Comparison of ENCODE assay signal across 20 cellular contexts in genomic region chrX:128438082-128438481, GRCh38.
A peak's percentile ranks its signal among the peaks of the same experiment; 100 is the strongest.
DNase-seq lines count a peak whose midpoint lies in the region; ATAC-seq, FAIRE-seq and TF ChIP-seq lines count a peak whose summit lies in the region.
"Had no signal": no experiment of that assay in that cellular context is flagged by ENCODE, and none has a peak within 500 bp of the region (broad histone marks: within the 10 kb centered on the region; RNA-seq: fewer than 3 reads in every experiment).

No MANE protein-coding gene starts in this region.

- in situ Hi-C loops in IMR-90 (cut with MboI; ENCODE audit: low sequenced_read_pairs), result no loop called here
- in situ Hi-C loops in K562 (cut with MboI), result no loop called here
- in situ Hi-C loops in HAP-1 (cut with MboI; ENCODE audit: low sequenced_read_pairs), result no loop called here

- 33% methylated on average over 4 of the region's 4 CpGs for WGBS in A549 (ENCODE audit: missing lambda C conversion rate)
- no CpG with 5 or more reads among the region's 4 CpGs for WGBS in IMR-90 (ENCODE audit: extremely low coverage in 2 of 2, insufficient read length in 1 of 2), 2 experiments
- 0% methylated on average over 4 of the region's 4 CpGs for WGBS in K562 (ENCODE audit: insufficient coverage, low coverage, missing lambda C conversion rate)
- WGBS in pancreas, 2 donors, result 42 to 69% methylated on average over 4 of the region's 4 CpGs

- no peak overlapping the region for H2BK5ac ChIP-seq in IMR-90 (ENCODE audit: low read depth, low read length, poor library complexity, severe bottlenecking)

- no peak overlapping the region for H3K27ac ChIP-seq in A549
- H3K27ac ChIP-seq in IMR-90 (ENCODE audit: insufficient read depth, low read length), result no peak overlapping the region
- H3K27ac ChIP-seq in K562 (ENCODE audit: extremely low read depth, low read depth, low read length), result no peak overlapping the region
- H3K27ac ChIP-seq in pancreas, result no peak overlapping the region
- H3K27ac ChIP-seq: BLaER1 treated with 17β-estradiol and CSF1 and Interleukin-3, amounts not matched to agents 10 nM and 100 nM; C4-2B had no signal

- H2BK15ac ChIP-seq in IMR-90 (ENCODE audit: low read depth, low read length), result no peak overlapping the region

- TF ChIP-seq POLR2A in A549 (IDR thresholded peaks at IDR 0.05; ENCODE audit: low read length), result no peak
- TF ChIP-seq POLR2A in IMR-90 (IDR thresholded peaks at IDR 0.05; ENCODE audit: low read depth, low read length), result no peak
- no peak for TF ChIP-seq POLR2A in K562 (conservative IDR thresholded peaks at IDR 0.05)

- FAIRE-seq in A549 (lab: Jason Lieb, UNC) (no peak), K562 (lab: Jason Lieb, UNC) (no peak), pancreas (lab: Jason Lieb, UNC) (no peak)
- FAIRE-seq: A204.1, G401.6, GM12891, GM19239 had no signal

- H3K4me3 ChIP-seq in A549 (no peak overlapping the region), IMR-90 (ENCODE audit: insufficient read depth, low read depth, low read length) (no peak overlapping the region), K562 (no peak overlapping the region), pancreas (no peak overlapping the region), HAP-1 (no peak overlapping the region)
- H3K4me3 ChIP-seq: BLaER1 treated with 17β-estradiol and CSF1 and Interleukin-3, amounts not matched to agents 10 nM and 100 nM had no signal

- intact Hi-C loops in IMR-90 (cut with micrococcal nuclease), result no loop called here
- intact Hi-C loops in K562 (cut with micrococcal nuclease), result no loop called here
- intact Hi-C loops in pancreas (cut with DNase I), result no loop called here

- H2AFZ ChIP-seq in IMR-90 (replicated peaks; ENCODE audit: low read length, poor library complexity) (no peak overlapping the region), K562 (ENCODE audit: low read depth, low read length) (no peak overlapping the region)

- H3K4me2 ChIP-seq in A549 (no peak overlapping the region), IMR-90 (ENCODE audit: low read depth, low read length) (no peak overlapping the region), K562 (ENCODE audit: insufficient read depth, low read length) (no peak overlapping the region)
- H3K4me2 ChIP-seq: BLaER1 treated with 17β-estradiol and CSF1 and Interleukin-3, amounts not matched to agents 10 nM and 100 nM had no signal

- H3K9ac ChIP-seq in IMR-90 (ENCODE audit: low read depth, low read length) (no peak overlapping the region), K562 (ENCODE audit: insufficient read depth in 1 of 2, low read depth in 2 of 2, low read length in 2 of 2) (no peak overlapping the region)
- H3K9ac ChIP-seq: BLaER1 treated with 17β-estradiol and CSF1 and Interleukin-3, amounts not matched to agents 10 nM and 100 nM had no signal

- CTCF ChIA-PET in A549 (lab: Yijun Ruan, JAX), result no interaction called here
- CTCF ChIA-PET in IMR-90 (lab: Yijun Ruan, JAX), result no interaction called here
- CTCF ChIA-PET in K562 (lab: Yijun Ruan, JAX; ENCODE audit: low intra/inter-chr PET ratio), result no interaction called here

- DNase-seq in A549 (ENCODE audit: low read depth in 1 of 2, low spot score in 1 of 2) (no peak), IMR-90 (no peak), K562 (ENCODE audit: extremely low read depth in 1 of 4, low spot score in 3 of 4) (no peak), pancreas (no peak), HAP-1 (ENCODE audit: low spot score in 2 of 2) (no peak), NCI-H1694 treated with DMSO at 0.1 percent for 48 hours (lab: John Stamatoyannopoulos, UW) (no peak)
- DNase-seq: 8988T; AML-193; Caco-2; Calu3; CD4-positive, alpha-beta T cell; CD8-positive, alpha-beta T cell; DMS79 treated with DMSO at 0.1 percent for 48 hours; GF-D8 had no signal

- H3K14ac ChIP-seq in IMR-90 (replicated peaks; ENCODE audit: low read depth, low read length), result no peak overlapping the region

- H3K23ac ChIP-seq in IMR-90 (ENCODE audit: low read depth, low read length), result no peak overlapping the region

- BruUV-seq in IMR-90 (replicated peaks; lab: Mats Ljungman, UMichigan) (no TSS peak), K562 (replicated peaks; lab: Mats Ljungman, UMichigan) (no TSS peak)

- H4K20me1 ChIP-seq in IMR-90 (ENCODE audit: insufficient read depth, low read length) (no peaks in the 10 kb centered on the region), K562 (replicated peaks; ENCODE audit: control insufficient read depth, insufficient read depth, low read length) (no peaks in the 10 kb centered on the region)
- H4K20me1 ChIP-seq: BLaER1 treated with 17β-estradiol and CSF1 and Interleukin-3, amounts not matched to agents 10 nM and 100 nM had no signal

- H3K4ac ChIP-seq in IMR-90 (ENCODE audit: low read depth, low read length), result no peak overlapping the region

- POLR2A ChIA-PET in A549 (lab: Yijun Ruan, JAX) (no interaction called here), IMR-90 (lab: Charles Lee; ENCODE audit: unreplicated experiment) (no interaction called here), K562 (lab: Yijun Ruan, JAX) (no interaction called here)

- no peak overlapping the region for H4K91ac ChIP-seq in IMR-90 (ENCODE audit: insufficient read depth, low read depth, low read length)

- no peak overlapping the region for H2BK120ac ChIP-seq in IMR-90 (ENCODE audit: low read depth, low read length)

- H3K9me3 ChIP-seq in A549 (no peaks in the 10 kb centered on the region), IMR-90 (ENCODE audit: control insufficient read depth, insufficient read depth, low read length) (no peaks in the 10 kb centered on the region), K562 (replicated peaks; ENCODE audit: control insufficient read depth, insufficient read depth, low read depth, low read length) (no peaks in the 10 kb centered on the region), pancreas (no peaks in the 10 kb centered on the region), HAP-1 (no peaks in the 10 kb centered on the region)
- H3K9me3 ChIP-seq: BLaER1 treated with 17β-estradiol and CSF1 and Interleukin-3, amounts not matched to agents 10 nM and 100 nM; Caco-2 had no signal

- TF ChIP-seq CTCF in A549 (IDR thresholded peaks at IDR 0.05) (no peak), IMR-90 (conservative IDR thresholded peaks at IDR 0.05; ENCODE audit: low read depth, low read length) (no peak), K562 (IDR thresholded peaks at IDR 0.05 in 2 of 3, conservative IDR thresholded peaks at IDR 0.05 in 1 of 3; ENCODE audit: insufficient read depth in 2 of 3, low read depth in 1 of 3, low read length in 3 of 3) (no peak), pancreas (IDR thresholded peaks at IDR 0.05) (no peak)

- H2BK20ac ChIP-seq in IMR-90 (ENCODE audit: low read depth, low read length), result no peak overlapping the region

- no peaks in the 10 kb centered on the region for H3K79me1 ChIP-seq in IMR-90 (ENCODE audit: low read depth in 1 of 2, low read length in 2 of 2)

- no peak overlapping the region for H4K5ac ChIP-seq in IMR-90 (ENCODE audit: low read depth, low read length)

- no peak overlapping the region for H3K18ac ChIP-seq in IMR-90 (ENCODE audit: low read depth, low read length)

- no peak overlapping the region for H2AK9ac ChIP-seq in IMR-90 (replicated peaks; ENCODE audit: low read depth, low read length, poor library complexity)

- no peak overlapping the region for H4K8ac ChIP-seq in IMR-90 (ENCODE audit: low read depth in 2 of 2, low read length in 2 of 2)

- H3K27me3 ChIP-seq in IMR-90 (ENCODE audit: control insufficient read depth, insufficient read depth, low read length) (no peaks in the 10 kb centered on the region), K562 (ENCODE audit: control insufficient read depth in 2 of 2, insufficient read depth in 2 of 2, low read length in 2 of 2) (no peaks in the 10 kb centered on the region), pancreas (peaks cover 0 to 5% (median 0%) of the 10 kb centered on the region in 4 donors), HAP-1 (ENCODE audit: low read depth) (no peaks in the 10 kb centered on the region)

- H3K56ac ChIP-seq in IMR-90 (ENCODE audit: extremely low read depth, insufficient read depth, low read length), result no peak overlapping the region

- no peak overlapping the region for H2AK5ac ChIP-seq in IMR-90 (ENCODE audit: low read depth, low read length)

- H3K4me1 ChIP-seq in A549 (no peaks in the 10 kb centered on the region), IMR-90 (ENCODE audit: control insufficient read depth, insufficient read depth, low read length) (no peaks in the 10 kb centered on the region), K562 (replicated peaks in 1 of 2; ENCODE audit: control insufficient read depth in 2 of 2, insufficient read depth in 2 of 2, low read length in 2 of 2) (no peaks in the 10 kb centered on the region), pancreas (no peaks in the 10 kb centered on the region), HAP-1 (no peaks in the 10 kb centered on the region)
- H3K4me1 ChIP-seq: BLaER1 treated with 17β-estradiol and CSF1 and Interleukin-3, amounts not matched to agents 10 nM and 100 nM; Caco-2 had no signal

- TF ChIP-seq EP300 in A549 (IDR thresholded peaks at IDR 0.05), result no peak
- no peak for TF ChIP-seq EP300 in K562 (IDR thresholded peaks at IDR 0.05; ENCODE audit: low read length)

- TF ChIP-seq RAD21 in A549 (conservative IDR thresholded peaks at IDR 0.05 in 1 of 2, IDR thresholded peaks at IDR 0.05 in 1 of 2) (no peak), IMR-90 (IDR thresholded peaks at IDR 0.05; ENCODE audit: low read length) (no peak), K562 (CRISPR knock-in tag; conservative IDR thresholded peaks at IDR 0.05 in 1 of 2, IDR thresholded peaks at IDR 0.05 in 1 of 2) (no peak)

- ATAC-seq in A549 (no peak), IMR-90 (ENCODE audit: low read depth) (no peak), K562 (no peak), pancreas (no peak)
- ATAC-seq: CD8-positive, alpha-beta T cell had no signal

- H3K9me1 ChIP-seq in IMR-90 (ENCODE audit: insufficient read depth, low read length), result no peaks in the 10 kb centered on the region
- H3K9me1 ChIP-seq in K562 (ENCODE audit: control insufficient read depth, insufficient read depth, low read length), result no peaks in the 10 kb centered on the region

- dilution Hi-C loops in IMR-90 (cut with HindIII; ENCODE audit: low sequenced_read_pairs, unreplicated experiment), result no loop called here

- no peaks in the 10 kb centered on the region for H3K79me2 ChIP-seq in K562 (ENCODE audit: control insufficient read depth, insufficient read depth, low read length)

- H3K36me3 ChIP-seq in IMR-90 (ENCODE audit: control insufficient read depth, insufficient read depth, low read length), result no peaks in the 10 kb centered on the region
- no peaks in the 10 kb centered on the region for H3K36me3 ChIP-seq in K562 (ENCODE audit: control insufficient read depth, insufficient read depth, low read length)
- no peaks in the 10 kb centered on the region for H3K36me3 ChIP-seq in pancreas
- H3K36me3 ChIP-seq in HAP-1 (replicated peaks), result no peaks in the 10 kb centered on the region
- H3K36me3 ChIP-seq: BLaER1 treated with 17β-estradiol and CSF1 and Interleukin-3, amounts not matched to agents 10 nM and 100 nM had no signal

TF ChIP-seq in A549, 52 proteins besides CTCF, POLR2A, EP300 and RAD21 (continues in another document):
- TF ChIP-seq EHMT2 (IDR thresholded peaks at IDR 0.05; ENCODE audit: low read depth), result no peak
- no peak for TF ChIP-seq HDAC2 (IDR thresholded peaks at IDR 0.05)

TF ChIP-seq in IMR-90, 13 proteins besides CTCF, POLR2A, EP300 and RAD21 (continues in another document):
- TF ChIP-seq MAFK (IDR thresholded peaks at IDR 0.05; ENCODE audit: low read depth, low read length), result peak; percentile 64; the same call in 1 of the 2 replicates

TF ChIP-seq in K562, 482 proteins besides CTCF, POLR2A, EP300 and RAD21 (continues in another document):
- peak; percentile 23; the same call in 1 of the 2 replicates for TF ChIP-seq MAFF (IDR thresholded peaks at IDR 0.05; ENCODE audit: low read length)

Comparison
In these comparisons a context has a peak if more than half of its experiments do, and no peak if none do; other contexts are left out.
1. Of the 35 proteins assayed by ChIP-seq in both K562 and A549: peak only in K562: none; only in A549: MAFK; in both: none; in neither: 34.